ENCODE assay signal across 8 cellular contexts in genomic region chr11:83070878-83071640, GRCh38. TPM values are rescaled to one million over a fixed set of nuclear protein-coding genes. Genes with fewer than 3 reads are reported as not detected.
DNase-seq lines count a peak whose midpoint lies in the region; TF ChIP-seq lines count a peak whose summit lies in the region.

No MANE protein-coding gene starts in this region.

- DNase-seq in NOMO-1 treated with DMSO at 0.1 percent for 48 hours (lab: John Stamatoyannopoulos, UW; ENCODE audit: unreplicated experiment): peak; percentile 7
- no peak for DNase-seq in NOMO-1 (lab: John Stamatoyannopoulos, UW; ENCODE audit: unreplicated experiment in 2 of 2)
- DNase-seq in PC-9: no peak
- DNase-seq in choroid plexus epithelial cell (ENCODE audit: low read depth): peak; percentile 48
- peak; percentile 75 for DNase-seq in left kidney (ENCODE audit: low read depth, low spot score)
- peak; percentile 49 for DNase-seq in stimulated activated CD8-positive, alpha-beta memory T cell treated with anti-CD3 and anti-CD28 coated beads, Interleukin-4, amount 100 ng/mL, for 48 hours
- no peak for DNase-seq in epidermal melanocyte (ENCODE audit: insufficient read length, low spot score)
- DNase-seq in NCI-H510A (lab: John Stamatoyannopoulos, UW): no peak

- H3K27me3 ChIP-seq in PC-9 (ENCODE audit: insufficient read depth, low read depth): no peaks in the 10 kb centered on the region

- peaks cover 27% of the 10 kb centered on the region for H3K79me2 ChIP-seq in PC-9 (ENCODE audit: low read depth)

- H3K4me2 ChIP-seq in PC-9: peak overlapping the region; percentile 84

- peak overlapping the region; percentile 25 for H3K27ac ChIP-seq in PC-9

- H3K4me1 ChIP-seq in PC-9 (replicated peaks; ENCODE audit: insufficient read depth): peaks cover 39% of the 10 kb centered on the region

- peak overlapping the region; percentile 80 for H2AFZ ChIP-seq in PC-9

- intact Hi-C loops in PC-9 (cut with micrococcal nuclease; ENCODE audit: unreplicated experiment): loop anchor here (1.0 to 10.0 kb wide), 6 partner anchors 37 to 214 kb away; partner anchors contain the start of genes ANKRD42 and CCDC90B

- H3K9me2 ChIP-seq in PC-9 (ENCODE audit: insufficient read depth): no peaks in the 10 kb centered on the region

- no peaks in the 10 kb centered on the region for H3K9me3 ChIP-seq in PC-9 (ENCODE audit: insufficient read depth, low read depth)

- H3F3A ChIP-seq in PC-9 (ENCODE audit: insufficient read depth, low read depth): peaks cover 16% of the 10 kb centered on the region; the same call in 1 of the 2 replicates

- TF ChIP-seq CTCF in PC-9 (conservative IDR thresholded peaks at IDR 0.05) (no peak), choroid plexus epithelial cell (conservative IDR thresholded peaks at IDR 0.05; ENCODE audit: low read depth, low read length) (no peak)

- POLR2A ChIA-PET in PC-9 (lab: Charles Lee; ENCODE audit: unreplicated experiment): interaction anchor here (0.6 to 0.7 kb wide), 3 partner anchors 15 to 97 kb away, joined by 3 to 6 read pairs (median 3); no protein-coding TSS in a partner anchor

- peaks cover 15% of the 10 kb centered on the region for H3K36me3 ChIP-seq in PC-9 (ENCODE audit: low read depth)

- no peaks in the 10 kb centered on the region for H4K20me1 ChIP-seq in PC-9 (ENCODE audit: insufficient read depth)

- CTCF ChIA-PET in PC-9 (lab: Charles Lee): interaction anchor here (0.5 to 0.6 kb wide), 2 partner anchors 23 to 177 kb away, joined by 3 to 4 read pairs; no protein-coding TSS in a partner anchor

- TSS peak; percentile 43 for BruUV-seq in PC-9 (replicated peaks; lab: Mats Ljungman, UMichigan)

- H3K4me3 ChIP-seq in PC-9 (peak overlapping the region; percentile 91), choroid plexus epithelial cell (ENCODE audit: low read depth, low read length) (peak overlapping the region; percentile 94)

RNA-seq across cellular contexts. Expression of gene RAB30, which starts 0.6 kb away (rescaled TPM):
- 3.2 and 3.6 TPM in 2 replicates for total RNA-seq in PC-9 (2021)

Comparison
In these comparisons a context has a peak if more than half of its experiments do, and no peak if none do; other contexts are left out.
1. DNase-seq: peak in NOMO-1 treated with DMSO at 0.1 percent for 48 hours (single experiment), choroid plexus epithelial cell (single experiment), left kidney (single experiment) and stimulated activated CD8-positive, alpha-beta memory T cell treated with anti-CD3 and anti-CD28 coated beads, Interleukin-4, amount 100 ng/mL, for 48 hours (single experiment); none in NOMO-1 (0 of 2), PC-9 (0 of 2), epidermal melanocyte (single experiment) and NCI-H510A (single experiment).